In the genomic region with DNA sequence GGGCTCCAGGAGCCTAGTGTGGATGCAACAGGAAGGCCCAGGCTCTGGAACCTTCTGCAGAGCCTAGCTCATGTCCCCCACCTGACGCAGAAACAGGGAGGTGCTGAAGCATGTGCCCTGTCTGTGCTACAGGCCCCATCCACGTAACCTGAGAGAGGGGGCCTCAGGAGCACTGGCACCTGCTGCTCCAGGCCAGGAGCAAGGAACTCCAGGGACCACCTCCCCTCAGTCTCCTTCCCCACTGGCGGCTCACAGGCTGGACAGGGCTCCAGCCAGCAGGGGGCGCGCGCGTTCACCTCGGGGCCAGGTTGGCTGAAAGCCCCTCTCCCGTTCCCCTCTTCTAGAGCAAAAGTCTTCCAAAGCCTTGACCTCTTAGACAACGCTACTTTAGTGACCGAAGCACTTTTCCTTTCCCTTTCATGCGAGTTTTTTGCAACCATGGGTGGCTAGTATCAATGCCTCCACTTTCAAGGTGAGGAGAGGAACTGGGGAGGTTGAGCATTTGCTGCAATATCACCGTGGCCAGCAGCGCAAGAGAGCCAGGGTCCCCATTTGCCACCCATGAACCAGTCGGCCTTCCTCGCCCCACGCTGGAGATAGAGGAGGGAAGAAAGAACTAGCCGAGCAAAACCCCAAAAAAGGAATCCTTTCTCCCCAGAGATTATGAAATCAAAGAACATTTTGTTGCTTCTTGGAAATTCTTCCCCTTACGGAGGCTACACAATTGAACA, we compare ENCODE assay signal across 8 cellular contexts. TPM values are rescaled to one million over a fixed set of nuclear protein-coding genes. Genes with fewer than 3 reads are reported as not detected.
DNase-seq lines count a peak whose midpoint lies in the region; FAIRE-seq and TF ChIP-seq lines count a peak whose summit lies in the region.

No MANE protein-coding gene starts in this region.

- no peaks in the 10 kb centered on the region for H3K9me1 ChIP-seq in endothelial cell of umbilical vein (replicated peaks; ENCODE audit: control insufficient read depth, extremely low read depth, insufficient read depth, low read length)

- DNase-seq in AG09319 (ENCODE audit: extremely low read depth, low read depth) (no peak), GM19240 (ENCODE audit: insufficient read length, low spot score) (peak; percentile 75), NCI-H2227 (lab: John Stamatoyannopoulos, UW; ENCODE audit: unreplicated experiment) (peak; percentile 56), endothelial cell of umbilical vein (ENCODE audit: low read depth, low spot score) (peak; percentile 74), mucosa of gallbladder (ENCODE audit: low spot score) (peak; percentile 77), amniotic stem cell (lab: John Stamatoyannopoulos, UW) (no peak)
- DNase-seq in activated CD8-positive, alpha-beta memory T cell treated with anti-CD3 and anti-CD28 coated beads, Interleukin-2, amount 50 U/mL, for 1 hour (ENCODE audit: extremely low read depth) = peak; percentile 28
- DNase-seq in stimulated activated CD8-positive, alpha-beta memory T cell treated with anti-CD3 and anti-CD28 coated beads, Interleukin-4, amount 100 ng/mL, for 48 hours = peak; percentile 92

- no peaks in the 10 kb centered on the region for H3K27me3 ChIP-seq in endothelial cell of umbilical vein (ENCODE audit: control insufficient read depth in 2 of 2, insufficient read depth in 2 of 2, low read length in 2 of 2)

- peak overlapping the region; percentile 69 for H3K27ac ChIP-seq in endothelial cell of umbilical vein (ENCODE audit: insufficient read depth, low read depth, low read length)

- peak; percentile 67 for FAIRE-seq in endothelial cell of umbilical vein (lab: Jason Lieb, UNC)

- no peak for TF ChIP-seq POLR2A in endothelial cell of umbilical vein (IDR thresholded peaks at IDR 0.05; ENCODE audit: low read depth, low read length)

- BruUV-seq in endothelial cell of umbilical vein (replicated peaks; lab: Mats Ljungman, UMichigan) = TSS peak; percentile 63

- no peaks in the 10 kb centered on the region for H3K9me3 ChIP-seq in endothelial cell of umbilical vein (replicated peaks; ENCODE audit: control insufficient read depth, insufficient read depth, low read length)

- intact Hi-C loops in endothelial cell of umbilical vein (cut with micrococcal nuclease) = loop anchor here (1.0 to 5.0 kb wide), 6 partner anchors 15 to 69 kb away; a partner anchor contains a TSS

- H3K4me2 ChIP-seq in endothelial cell of umbilical vein (ENCODE audit: insufficient read depth, low read length) = peak overlapping the region; percentile 51

- TF ChIP-seq CTCF in AG09319 (IDR thresholded peaks at IDR 0.05; ENCODE audit: low read depth, low read length) (peak; percentile 98), endothelial cell of umbilical vein (IDR thresholded peaks at IDR 0.05; ENCODE audit: extremely low read depth in 1 of 2, insufficient read depth in 1 of 2, low read depth in 1 of 2, low read length in 2 of 2) (peak; percentile 98 to 99)

- CTCF ChIA-PET in endothelial cell of umbilical vein (lab: Charles Lee) = interaction anchor here (0.6 to 3.2 kb wide), 21 partner anchors 11 to 309 kb away, joined by 3 to 24 read pairs (median 5); a partner anchor contains a TSS

- H3K4me3 ChIP-seq in endothelial cell of umbilical vein (replicated peaks in 1 of 3; ENCODE audit: insufficient read depth in 1 of 3, low read depth in 1 of 3, low read length in 3 of 3) = peak overlapping the region; percentile 66 to 79 (median 76)

- H3K9ac ChIP-seq in endothelial cell of umbilical vein (replicated peaks; ENCODE audit: extremely low read depth, insufficient read depth, low read length) = peak overlapping the region; percentile 65

- H4K20me1 ChIP-seq in endothelial cell of umbilical vein (replicated peaks; ENCODE audit: control insufficient read depth, extremely low read depth, insufficient read depth, low read length) = no peaks in the 10 kb centered on the region

- peaks cover 22% of the 10 kb centered on the region for H3K4me1 ChIP-seq in endothelial cell of umbilical vein (ENCODE audit: control insufficient read depth, extremely low read depth, insufficient read depth, low read length)

- peaks cover 0 to 5% of the 10 kb centered on the region in 2 experiments for H3K36me3 ChIP-seq in endothelial cell of umbilical vein (ENCODE audit: control insufficient read depth in 2 of 2, extremely low read depth in 1 of 2, insufficient read depth in 2 of 2, low read length in 2 of 2)

- dilution Hi-C loops in endothelial cell of umbilical vein (cut with MboI; ENCODE audit: extremely low pct_ligation_motif_present, low sequenced_read_pairs) = no loop called here

- peaks cover 65% of the 10 kb centered on the region for H3K79me2 ChIP-seq in endothelial cell of umbilical vein (ENCODE audit: control insufficient read depth, insufficient read depth, low read length)

- peak overlapping the region; percentile 32 for H2AFZ ChIP-seq in endothelial cell of umbilical vein (ENCODE audit: low read depth, low read length)

- POLR2A ChIA-PET in endothelial cell of umbilical vein (lab: Charles Lee) = no interaction called here

TF ChIP-seq in endothelial cell of umbilical vein, 7 proteins besides CTCF, POLR2A, EP300 and RAD21:
- no peak for TF ChIP-seq FOS (IDR thresholded peaks at IDR 0.05; ENCODE audit: borderline replicate concordance, insufficient read depth, low read length)
- TF ChIP-seq JUN (IDR thresholded peaks at IDR 0.05; ENCODE audit: borderline replicate concordance, insufficient read depth, insufficient read length, low read depth) = no peak
- no peak for TF ChIP-seq GATA2 (IDR thresholded peaks at IDR 0.05; ENCODE audit: insufficient read depth, insufficient read length, low read depth, low read length)
- no peak for TF ChIP-seq EZH2 (IDR thresholded peaks at IDR 0.05; ENCODE audit: borderline replicate concordance, low read depth, low read length, severe bottlenecking)
- TF ChIP-seq POLR2AphosphoS5 (IDR thresholded peaks at IDR 0.05; ENCODE audit: insufficient read depth, low read depth, low read length) = peak; percentile 40

RNA-seq across cellular contexts. Expression of a gene that starts 52.4 kb away (rescaled TPM):
- total RNA-seq in endothelial cell of umbilical vein = 5.2 and 6.5 TPM in 2 replicates
- 1.0 and 1.2 TPM in 2 replicates for polyA plus RNA-seq in endothelial cell of umbilical vein
- 0.96 and 1.0 TPM in 2 replicates for polyA plus RNA-seq in endothelial cell of umbilical vein (2011; cell fraction: cytosol; rRNA removed)
- polyA plus RNA-seq in endothelial cell of umbilical vein (2011; cell fraction: nucleus; rRNA removed) = 1.3 and 1.8 TPM in 2 replicates
- polyA plus RNA-seq in endothelial cell of umbilical vein (2012) = 2.9 and 6.9 TPM in 2 replicates
- 1.4 and 1.9 TPM in 2 replicates for polyA minus RNA-seq in endothelial cell of umbilical vein
- polyA minus RNA-seq in endothelial cell of umbilical vein (2011; cell fraction: cytosol; rRNA and poly(A)+ RNA removed) = 7.7 TPM
- 1.4 and 1.5 TPM in 2 replicates for polyA minus RNA-seq in endothelial cell of umbilical vein (2011; cell fraction: nucleus; rRNA and poly(A)+ RNA removed)
- total RNA-seq in mucosa of gallbladder = 8.3 TPM

RNA-seq across cellular contexts. Expression of a gene that starts 53.2 kb away (rescaled TPM):
- total RNA-seq in endothelial cell of umbilical vein (29.0 and 40.1 TPM in 2 replicates), mucosa of gallbladder (45.6 TPM)
- 24.5 and 26.9 TPM in 2 replicates for polyA plus RNA-seq in endothelial cell of umbilical vein
- 22.5 and 26.8 TPM in 2 replicates for polyA plus RNA-seq in endothelial cell of umbilical vein (2011; cell fraction: cytosol; rRNA removed)
- 19.4 and 21.4 TPM in 2 replicates for polyA plus RNA-seq in endothelial cell of umbilical vein (2011; cell fraction: nucleus; rRNA removed)
- polyA plus RNA-seq in endothelial cell of umbilical vein (2012) = 20.4 and 21.0 TPM in 2 replicates
- polyA minus RNA-seq in endothelial cell of umbilical vein = 31.0 and 33.4 TPM in 2 replicates
- polyA minus RNA-seq in endothelial cell of umbilical vein (2011; cell fraction: cytosol; rRNA and poly(A)+ RNA removed) = 3.4 TPM
- polyA minus RNA-seq in endothelial cell of umbilical vein (2011; cell fraction: nucleus; rRNA and poly(A)+ RNA removed) = 11.2 and 11.9 TPM in 2 replicates

Comparison
In these comparisons a context has a peak if more than half of its experiments do, and no peak if none do; other contexts are left out.
1. DNase-seq: peak in GM19240 (single experiment), NCI-H2227 (single experiment), activated CD8-positive, alpha-beta memory T cell treated with anti-CD3 and anti-CD28 coated beads, Interleukin-2, amount 50 U/mL, for 1 hour (single experiment), endothelial cell of umbilical vein (single experiment), mucosa of gallbladder (single experiment) and stimulated activated CD8-positive, alpha-beta memory T cell treated with anti-CD3 and anti-CD28 coated beads, Interleukin-4, amount 100 ng/mL, for 48 hours (single experiment); none in AG09319 (single experiment) and amniotic stem cell (single experiment).